In the genomic region with DNA sequence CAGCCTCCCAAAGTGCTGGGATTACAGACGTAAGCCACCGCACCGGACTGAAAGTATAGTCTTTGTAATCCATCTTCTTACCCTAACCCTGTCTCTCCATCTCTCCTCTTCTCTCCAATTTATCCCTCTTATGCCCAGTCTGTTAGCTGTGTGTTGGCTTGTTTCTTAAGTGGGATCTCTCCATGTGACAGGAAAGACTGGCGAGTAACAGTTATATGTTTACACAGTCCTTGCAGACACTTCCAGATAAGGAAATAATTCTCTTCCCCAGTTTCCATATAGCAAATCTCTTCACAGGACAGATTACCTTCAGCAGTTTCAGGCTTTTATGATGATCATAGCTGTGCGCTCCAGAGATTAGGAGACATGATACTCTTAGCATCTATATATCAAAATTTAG, we compare ENCODE assay signal across 1 cellular context.
TF ChIP-seq lines count a peak whose summit lies in the region.

No MANE protein-coding gene starts in this region.

TF ChIP-seq in HepG2, 621 proteins besides CTCF, POLR2A, EP300 and RAD21 (continued from another document):
- TF ChIP-seq, protein P1, sequence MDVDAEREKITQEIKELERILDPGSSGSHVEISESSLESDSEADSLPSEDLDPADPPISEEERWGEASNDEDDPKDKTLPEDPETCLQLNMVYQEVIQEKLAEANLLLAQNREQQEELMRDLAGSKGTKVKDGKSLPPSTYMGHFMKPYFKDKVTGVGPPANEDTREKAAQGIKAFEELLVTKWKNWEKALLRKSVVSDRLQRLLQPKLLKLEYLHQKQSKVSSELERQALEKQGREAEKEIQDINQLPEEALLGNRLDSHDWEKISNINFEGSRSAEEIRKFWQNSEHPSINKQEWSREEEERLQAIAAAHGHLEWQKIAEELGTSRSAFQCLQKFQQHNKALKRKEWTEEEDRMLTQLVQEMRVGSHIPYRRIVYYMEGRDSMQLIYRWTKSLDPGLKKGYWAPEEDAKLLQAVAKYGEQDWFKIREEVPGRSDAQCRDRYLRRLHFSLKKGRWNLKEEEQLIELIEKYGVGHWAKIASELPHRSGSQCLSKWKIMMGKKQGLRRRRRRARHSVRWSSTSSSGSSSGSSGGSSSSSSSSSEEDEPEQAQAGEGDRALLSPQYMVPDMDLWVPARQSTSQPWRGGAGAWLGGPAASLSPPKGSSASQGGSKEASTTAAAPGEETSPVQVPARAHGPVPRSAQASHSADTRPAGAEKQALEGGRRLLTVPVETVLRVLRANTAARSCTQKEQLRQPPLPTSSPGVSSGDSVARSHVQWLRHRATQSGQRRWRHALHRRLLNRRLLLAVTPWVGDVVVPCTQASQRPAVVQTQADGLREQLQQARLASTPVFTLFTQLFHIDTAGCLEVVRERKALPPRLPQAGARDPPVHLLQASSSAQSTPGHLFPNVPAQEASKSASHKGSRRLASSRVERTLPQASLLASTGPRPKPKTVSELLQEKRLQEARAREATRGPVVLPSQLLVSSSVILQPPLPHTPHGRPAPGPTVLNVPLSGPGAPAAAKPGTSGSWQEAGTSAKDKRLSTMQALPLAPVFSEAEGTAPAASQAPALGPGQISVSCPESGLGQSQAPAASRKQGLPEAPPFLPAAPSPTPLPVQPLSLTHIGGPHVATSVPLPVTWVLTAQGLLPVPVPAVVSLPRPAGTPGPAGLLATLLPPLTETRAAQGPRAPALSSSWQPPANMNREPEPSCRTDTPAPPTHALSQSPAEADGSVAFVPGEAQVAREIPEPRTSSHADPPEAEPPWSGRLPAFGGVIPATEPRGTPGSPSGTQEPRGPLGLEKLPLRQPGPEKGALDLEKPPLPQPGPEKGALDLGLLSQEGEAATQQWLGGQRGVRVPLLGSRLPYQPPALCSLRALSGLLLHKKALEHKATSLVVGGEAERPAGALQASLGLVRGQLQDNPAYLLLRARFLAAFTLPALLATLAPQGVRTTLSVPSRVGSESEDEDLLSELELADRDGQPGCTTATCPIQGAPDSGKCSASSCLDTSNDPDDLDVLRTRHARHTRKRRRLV (CRISPR knock-in tag; IDR thresholded peaks at IDR 0.05) = no peak
- no peak for TF ChIP-seq NKX3-1 (CRISPR knock-in tag; IDR thresholded peaks at IDR 0.05)
- no peak for TF ChIP-seq ZNF562 (CRISPR knock-in tag; IDR thresholded peaks at IDR 0.05; ENCODE audit: borderline replicate concordance)
- no peak for TF ChIP-seq ATF1 (CRISPR knock-in tag; IDR thresholded peaks at IDR 0.05)
- TF ChIP-seq POLR2AphosphoS2 (IDR thresholded peaks at IDR 0.05; ENCODE audit: low read depth, low read length) = no peak
- TF ChIP-seq ZFP36L2 (CRISPR knock-in tag; IDR thresholded peaks at IDR 0.05) = no peak
- TF ChIP-seq, protein P2, sequence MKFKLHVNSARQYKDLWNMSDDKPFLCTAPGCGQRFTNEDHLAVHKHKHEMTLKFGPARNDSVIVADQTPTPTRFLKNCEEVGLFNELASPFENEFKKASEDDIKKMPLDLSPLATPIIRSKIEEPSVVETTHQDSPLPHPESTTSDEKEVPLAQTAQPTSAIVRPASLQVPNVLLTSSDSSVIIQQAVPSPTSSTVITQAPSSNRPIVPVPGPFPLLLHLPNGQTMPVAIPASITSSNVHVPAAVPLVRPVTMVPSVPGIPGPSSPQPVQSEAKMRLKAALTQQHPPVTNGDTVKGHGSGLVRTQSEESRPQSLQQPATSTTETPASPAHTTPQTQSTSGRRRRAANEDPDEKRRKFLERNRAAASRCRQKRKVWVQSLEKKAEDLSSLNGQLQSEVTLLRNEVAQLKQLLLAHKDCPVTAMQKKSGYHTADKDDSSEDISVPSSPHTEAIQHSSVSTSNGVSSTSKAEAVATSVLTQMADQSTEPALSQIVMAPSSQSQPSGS (CRISPR knock-in tag; IDR thresholded peaks at IDR 0.05) = no peak
TF ChIP-seq in HepG2: peak in this region for 0.
